1 cellular context compared by ENCODE assay signal in the genomic region with DNA sequence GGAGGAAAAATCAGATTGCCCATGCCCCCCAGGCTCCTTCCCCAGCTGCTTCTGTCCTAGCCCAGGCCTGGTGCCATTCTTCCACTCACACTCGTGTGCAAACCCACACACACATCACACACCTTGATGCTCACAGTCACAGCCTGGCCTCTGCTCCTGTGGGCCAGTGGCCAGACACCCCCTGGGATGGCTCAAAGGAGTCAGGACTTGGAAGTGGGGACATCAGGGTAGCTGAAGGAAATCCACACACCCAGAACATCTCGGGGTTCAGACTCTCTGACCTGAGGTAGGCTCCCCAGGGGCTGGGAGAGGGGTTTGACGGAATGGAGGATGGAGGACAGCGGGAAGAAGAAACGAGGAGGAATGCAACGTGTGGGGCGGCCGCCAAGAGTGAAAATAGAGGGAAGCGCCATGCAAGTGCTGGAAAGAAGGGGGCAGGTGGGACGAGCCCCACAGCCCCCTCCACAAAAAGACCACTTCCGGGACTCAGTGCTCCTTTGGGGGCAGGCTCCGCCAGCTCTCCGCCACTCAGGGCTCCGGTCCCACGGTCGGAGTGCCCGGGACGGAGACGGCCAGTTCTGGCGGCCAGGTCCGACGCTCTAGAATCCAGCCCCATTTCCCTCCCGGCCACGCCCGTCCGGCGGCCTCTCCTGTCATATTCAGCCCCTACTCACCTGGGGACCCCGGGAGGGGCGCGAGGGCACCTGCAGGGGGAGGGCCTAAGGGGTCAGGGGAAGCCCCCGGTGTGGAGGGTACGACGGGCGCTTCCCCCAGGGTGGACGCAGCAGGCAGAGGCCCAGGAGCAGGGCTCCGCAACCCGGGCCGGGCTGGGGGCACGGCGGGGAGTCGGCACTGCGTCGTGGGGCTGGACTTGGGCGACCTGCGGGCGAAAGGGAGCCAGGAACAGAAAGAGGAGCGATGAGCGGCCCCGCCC.
TF ChIP-seq lines count a peak whose summit lies in the region.

No MANE protein-coding gene starts in this region.

TF ChIP-seq in GM12878, 131 proteins besides CTCF, POLR2A, EP300 and RAD21:
- TF ChIP-seq NKRF (conservative IDR thresholded peaks at IDR 0.05) (peak; percentile 31; the same call in 1 of the 2 replicates), NR2F1 (conservative IDR thresholded peaks at IDR 0.05) (0 out of 2 replicates have a peak, but pooled peaks have one; percentile 9), GATAD2B (conservative IDR thresholded peaks at IDR 0.05; ENCODE audit: low read depth) (peak; percentile 46; the same call in 1 of the 2 replicates), POLR2AphosphoS5 (IDR thresholded peaks at IDR 0.05; ENCODE audit: low read length) (peak; percentile 31; the same call in 1 of the 2 replicates), PKNOX1 (IDR thresholded peaks at IDR 0.05) (0 out of 2 replicates have a peak, but pooled peaks have one; percentile 8), BHLHE40 (IDR thresholded peaks at IDR 0.05; ENCODE audit: borderline replicate concordance in 1 of 2, low read depth in 2 of 2, low read length in 1 of 2) (peak in 1 of 2 experiments; percentile 14; a peak in 1 of 4 replicates), LARP7 (IDR thresholded peaks at IDR 0.05) (peak; percentile 26; the same call in 1 of the 2 replicates)
TF ChIP-seq in GM12878: peak in this region for 7; not testable (repeated sequence) for 124.
